Comparison of ENCODE assay signal across 2 cellular contexts in genomic region chr4:159540501-159540900, GRCh38.
A peak's percentile ranks its signal among the peaks of the same experiment; 100 is the strongest.
TF ChIP-seq lines count a peak whose summit lies in the region.

No MANE protein-coding gene starts in this region.

TF ChIP-seq in GM23338, 12 proteins besides CTCF, POLR2A, EP300 and RAD21:
- TF ChIP-seq ZNF462 (CRISPR knock-in tag; IDR thresholded peaks at IDR 0.05) (peak; percentile 80; the same call in 1 of the 2 replicates), ZNF331 (CRISPR knock-in tag; IDR thresholded peaks at IDR 0.05; ENCODE audit: low read depth) (no peak)

TF ChIP-seq in H1, 55 proteins besides CTCF, POLR2A, EP300 and RAD21 (continued from another document):
- TF ChIP-seq E2F6 (IDR thresholded peaks at IDR 0.05) (0 out of 2 replicates have a peak, but pooled peaks have one; percentile 12), TEAD4 (IDR thresholded peaks at IDR 0.05; ENCODE audit: low read depth, low read length) (peak; percentile 44; the same call in 1 of the 2 replicates)
